8 cellular contexts compared by ENCODE assay signal in the genomic region with DNA sequence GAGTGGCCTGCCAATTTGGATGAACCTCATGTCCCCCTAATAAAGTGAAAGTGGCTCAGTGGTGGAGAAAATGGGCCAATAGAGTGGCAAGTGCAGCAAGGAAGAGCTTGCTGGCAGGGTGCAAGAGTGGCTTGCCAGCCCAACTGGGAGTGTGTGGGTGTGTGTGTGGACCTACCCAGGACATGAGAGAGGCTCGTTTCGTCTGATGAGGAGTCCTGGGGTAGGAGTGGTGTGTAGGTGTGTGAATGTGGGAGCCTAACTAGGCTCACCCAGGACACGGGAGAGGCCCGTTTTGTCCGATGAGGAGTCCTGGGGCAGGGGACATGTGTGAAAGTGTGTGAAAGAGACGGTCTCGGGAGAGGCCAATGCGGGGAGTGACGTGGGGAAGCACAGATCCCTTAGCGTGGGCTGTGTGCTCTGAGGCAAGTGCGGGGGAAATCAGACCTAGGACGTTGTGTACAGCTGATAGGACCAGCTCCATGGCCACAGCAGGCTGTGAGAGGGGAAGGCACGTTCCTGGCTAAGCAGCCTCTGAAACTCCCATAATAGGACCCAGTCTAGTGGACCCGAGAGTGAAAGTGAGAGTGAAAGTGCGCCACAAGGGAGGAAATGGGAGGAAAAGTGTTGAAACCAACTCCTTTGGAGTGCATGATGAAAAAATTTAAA. TPM values are rescaled to one million over a fixed set of nuclear protein-coding genes. Genes with fewer than 3 reads are reported as not detected.
DNase-seq lines count a peak whose midpoint lies in the region; ATAC-seq lines count a peak whose summit lies in the region.

No MANE protein-coding gene starts in this region.

- H3K4me1 Mint-ChIP-seq in T-helper 1 cell treated with Interleukin-12 subunit alpha and Interleukin-12 subunit beta and Interleukin-4 antibody, amounts not matched to agents 30 μg/mL and 1 μg/mL, for 36 hours (ENCODE audit: low read depth), result peaks cover 16% of the 10 kb centered on the region
- peaks cover 19% of the 10 kb centered on the region for H3K4me1 Mint-ChIP-seq in activated naive CD8-positive, alpha-beta T cell treated with anti-CD3 and anti-CD28 coated beads for 36 hours

- no peaks in the 10 kb centered on the region for H3K4me1 ChIP-seq in thymus (ENCODE audit: control insufficient read depth, insufficient read depth, low read length)

- peak; percentile 49 for ATAC-seq in left colon
- ATAC-seq in GM18873 (IDR thresholded peaks at IDR 0.05; ENCODE audit: low FRiP score, unreplicated experiment), result no peak
- no peak for ATAC-seq in HG03135 (IDR thresholded peaks at IDR 0.05; ENCODE audit: unreplicated experiment)

- no peaks in the 10 kb centered on the region for H3K9me3 Mint-ChIP-seq in T-helper 1 cell treated with Interleukin-12 subunit alpha and Interleukin-12 subunit beta and Interleukin-4 antibody, amounts not matched to agents 30 μg/mL and 1 μg/mL, for 36 hours
- H3K9me3 Mint-ChIP-seq in activated naive CD8-positive, alpha-beta T cell treated with anti-CD3 and anti-CD28 coated beads for 36 hours, result no peaks in the 10 kb centered on the region

- no peaks in the 10 kb centered on the region for H3K36me3 ChIP-seq in thymus (ENCODE audit: control insufficient read depth, insufficient read depth)

- DNase-seq in T-helper 1 cell, result no peak
- DNase-seq in activated naive CD8-positive, alpha-beta T cell treated with anti-CD3 and anti-CD28 coated beads for 36 hours, result peak; percentile 24
- no peak for DNase-seq in left colon
- DNase-seq in mucosa of gallbladder (ENCODE audit: low spot score), result no peak

- no peaks in the 10 kb centered on the region for H3K9me3 ChIP-seq in thymus (ENCODE audit: control insufficient read depth)

- peak overlapping the region; percentile 83 for H3K27ac ChIP-seq in thymus (ENCODE audit: low read depth)

- no peaks in the 10 kb centered on the region for H3K36me3 Mint-ChIP-seq in T-helper 1 cell treated with Interleukin-12 subunit alpha and Interleukin-12 subunit beta and Interleukin-4 antibody, amounts not matched to agents 30 μg/mL and 1 μg/mL, for 36 hours (ENCODE audit: low read depth)
- no peaks in the 10 kb centered on the region for H3K36me3 Mint-ChIP-seq in activated naive CD8-positive, alpha-beta T cell treated with anti-CD3 and anti-CD28 coated beads for 36 hours

- H3K27me3 ChIP-seq in thymus (ENCODE audit: control insufficient read depth, insufficient read depth), result no peaks in the 10 kb centered on the region

- intact Hi-C loops in left colon (cut with DNase I, micrococcal nuclease), result no loop called here

- H3K4me3 ChIP-seq in thymus (ENCODE audit: low read length), result no peak overlapping the region

- 69% methylated on average over 15 of the region's 15 CpGs for WGBS in thymus

- peaks cover 37% of the 10 kb centered on the region for H3K27me3 Mint-ChIP-seq in T-helper 1 cell treated with Interleukin-12 subunit alpha and Interleukin-12 subunit beta and Interleukin-4 antibody, amounts not matched to agents 30 μg/mL and 1 μg/mL, for 36 hours (ENCODE audit: low read depth)
- no peaks in the 10 kb centered on the region for H3K27me3 Mint-ChIP-seq in activated naive CD8-positive, alpha-beta T cell treated with anti-CD3 and anti-CD28 coated beads for 36 hours

- H3K4me3 Mint-ChIP-seq in T-helper 1 cell treated with Interleukin-12 subunit alpha and Interleukin-12 subunit beta and Interleukin-4 antibody, amounts not matched to agents 30 μg/mL and 1 μg/mL, for 36 hours, result peak overlapping the region; percentile 82
- H3K4me3 Mint-ChIP-seq in activated naive CD8-positive, alpha-beta T cell treated with anti-CD3 and anti-CD28 coated beads for 36 hours, result peak overlapping the region; percentile 68

- peak overlapping the region; percentile 71 for H3K27ac Mint-ChIP-seq in T-helper 1 cell treated with Interleukin-12 subunit alpha and Interleukin-12 subunit beta and Interleukin-4 antibody, amounts not matched to agents 30 μg/mL and 1 μg/mL, for 36 hours
- peak overlapping the region; percentile 94 for H3K27ac Mint-ChIP-seq in activated naive CD8-positive, alpha-beta T cell treated with anti-CD3 and anti-CD28 coated beads for 36 hours

RNA-seq across cellular contexts. Expression of a gene that starts 5.3 kb away (rescaled TPM):
- total RNA-seq in activated naive CD8-positive, alpha-beta T cell treated with anti-CD3 and anti-CD28 coated beads for 36 hours, result not detected
- total RNA-seq in left colon (not detected), mucosa of gallbladder (not detected)
- polyA plus RNA-seq in thymus, result not detected

RNA-seq across cellular contexts. Expression of a gene that starts 13.1 kb away (rescaled TPM):
- total RNA-seq in activated naive CD8-positive, alpha-beta T cell treated with anti-CD3 and anti-CD28 coated beads for 36 hours, result not detected
- total RNA-seq in left colon (not detected), mucosa of gallbladder (not detected)
- polyA plus RNA-seq in thymus, result not detected

RNA-seq across cellular contexts. Expression of a gene that starts 22.6 kb away (rescaled TPM):
- total RNA-seq in activated naive CD8-positive, alpha-beta T cell treated with anti-CD3 and anti-CD28 coated beads for 36 hours, result not detected
- total RNA-seq in left colon (not detected), mucosa of gallbladder (0.63 TPM)
- not detected for polyA plus RNA-seq in thymus

RNA-seq across cellular contexts. Expression of a gene that starts 39.1 kb away (rescaled TPM):
- 1 to 10 TPM; 2.1 to 2.5 TPM for total RNA-seq in activated naive CD8-positive, alpha-beta T cell treated with anti-CD3 and anti-CD28 coated beads for 36 hours
- total RNA-seq in left colon (1 to 10 TPM; 1.9 to 2.5 TPM), mucosa of gallbladder (11.5 TPM)
- 4.6 TPM for polyA plus RNA-seq in thymus

RNA-seq across cellular contexts. Expression of a gene that starts 44.2 kb away (rescaled TPM):
- total RNA-seq in activated naive CD8-positive, alpha-beta T cell treated with anti-CD3 and anti-CD28 coated beads for 36 hours, result 10 to 100 TPM; 11.2 to 11.9 TPM
- total RNA-seq in left colon (under 1 TPM in 1 of 2 donors, not detected in 1; 0.14 TPM), mucosa of gallbladder (0.09 TPM)
- polyA plus RNA-seq in thymus, result 5.5 TPM
